Comparison of ENCODE assay signal across 18 cellular contexts in genomic region chr10:132783165-132783736, GRCh38. TPM values are rescaled to one million over a fixed set of nuclear protein-coding genes. Genes with fewer than 3 reads are reported as not detected.
"Had no signal": no experiment of that assay in that cellular context is flagged by ENCODE, and none has a peak within 500 bp of the region (broad histone marks: within the 10 kb centered on the region; RNA-seq: fewer than 3 reads in every experiment).

No MANE protein-coding gene starts in this region.

- H3K4me1 Mint-ChIP-seq: stimulated activated naive CD8-positive, alpha-beta T cell treated with anti-CD3 and anti-CD28 coated beads, Interleukin-15, amount 100 ng/mL, for 72 hours had no signal

- H3K9me3 Mint-ChIP-seq: stimulated activated naive CD8-positive, alpha-beta T cell treated with anti-CD3 and anti-CD28 coated beads, Interleukin-15, amount 100 ng/mL, for 72 hours had no signal

- H3K4me3 Mint-ChIP-seq: stimulated activated naive CD8-positive, alpha-beta T cell treated with anti-CD3 and anti-CD28 coated beads, Interleukin-15, amount 100 ng/mL, for 72 hours had no signal

- H3K27ac ChIP-seq: cardiac muscle cell, heart left ventricle, tibial artery had no signal

- H3K4me3 ChIP-seq: cardiac muscle cell, heart left ventricle, tibial artery had no signal

- DNase-seq: activated CD4-positive, CD25-positive, alpha-beta regulatory T cell; activated gamma-delta T cell treated with Interleukin-2 at 50 U/mL for 16 hours; activated T-cell treated with anti-CD3 and anti-CD28 coated beads, Interleukin-2, amount 50 U/mL, for 1 hour; aorta; foreskin melanocyte; heart left ventricle; left ventricle myocardium superior; mesenchymal stem cell; stimulated activated CD4-positive, alpha-beta T cell treated with anti-CD3 and anti-CD28 coated beads, Interleukin-4, amount 100 ng/mL, for 1 hour; stimulated activated CD8-positive, alpha-beta memory T cell treated with anti-CD3 and anti-CD28 coated beads, Interleukin-4, amount 100 ng/mL, for 48 hours; stimulated activated naive CD8-positive, alpha-beta T cell treated with anti-CD3 and anti-CD28 coated beads, Interleukin-15, amount 100 ng/mL, for 72 hours; T-helper 17 cell; tibial artery had no signal

- H3K27ac Mint-ChIP-seq: stimulated activated naive CD8-positive, alpha-beta T cell treated with anti-CD3 and anti-CD28 coated beads, Interleukin-15, amount 100 ng/mL, for 72 hours; T-helper 17 cell had no signal

- ATAC-seq: heart left ventricle; left ventricle myocardium superior; SK-N-SH treated with all-trans-retinoic acid at 6 μM for 48 hours; stimulated activated naive CD8-positive, alpha-beta T cell treated with anti-CD3 and anti-CD28 coated beads, Interleukin-15, amount 100 ng/mL, for 72 hours; T-helper 17 cell had no signal

RNA-seq across cellular contexts. Expression of gene NKX6-2, which starts 2.7 kb away (rescaled TPM):
- total RNA-seq: aorta, heart left ventricle, left ventricle myocardium superior, osteoblast, pulmonary artery endothelial cell, T-helper 17 cell had no signal
- polyA plus RNA-seq: aorta, keratinocyte had no signal
